ENCODE assay signal across 1 cellular context in genomic region chr5:178113141-178113787, GRCh38.
TF ChIP-seq lines count a peak whose summit lies in the region.

TSS of gene N4BP3 (plus strand) at chr5:178113532. CDS start at chr5:178119584, 6,052 bp downstream.

TF ChIP-seq in GM12878, 131 proteins besides CTCF, POLR2A, EP300 and RAD21 (continued from another document and continues in another):
- no peak for TF ChIP-seq CUX1 (IDR thresholded peaks at IDR 0.05; ENCODE audit: insufficient replicate concordance, low read depth, low read length)
- no peak for TF ChIP-seq ATF2 (IDR thresholded peaks at IDR 0.05; ENCODE audit: low read length)
- no peak for TF ChIP-seq ZBTB11 (CRISPR knock-in tag; IDR thresholded peaks at IDR 0.05)
- TF ChIP-seq SREBF1 (IDR thresholded peaks at IDR 0.05; ENCODE audit: low read length): no peak
- TF ChIP-seq HDGF (IDR thresholded peaks at IDR 0.05): no peak
- TF ChIP-seq SRF (IDR thresholded peaks at IDR 0.05; ENCODE audit: low read depth in 2 of 2, low read length in 2 of 2): peak in 1 of 2 experiments; percentile 54; a peak in 1 of 4 replicates
- TF ChIP-seq POLR2AphosphoS5 (IDR thresholded peaks at IDR 0.05; ENCODE audit: low read length): no peak
- no peak for TF ChIP-seq ZBTB40 (IDR thresholded peaks at IDR 0.05; ENCODE audit: borderline replicate concordance)
- TF ChIP-seq ZNF687 (IDR thresholded peaks at IDR 0.05): 0 out of 2 replicates have a peak, but pooled peaks have one; percentile 52
- TF ChIP-seq ZNF217 (IDR thresholded peaks at IDR 0.05): peak; percentile 40; the same call in 1 of the 2 replicates
- no peak for TF ChIP-seq NFYA (IDR thresholded peaks at IDR 0.05; ENCODE audit: borderline replicate concordance, low read depth, low read length)
- TF ChIP-seq CBX5 (IDR thresholded peaks at IDR 0.05; ENCODE audit: low read depth): no peak
- TF ChIP-seq FOXK2 (IDR thresholded peaks at IDR 0.05): no peak
- no peak for TF ChIP-seq USF2 (IDR thresholded peaks at IDR 0.05; ENCODE audit: borderline replicate concordance, low read depth, low read length)
- no peak for TF ChIP-seq ATF3 (IDR thresholded peaks at IDR 0.05; ENCODE audit: borderline replicate concordance, extremely low read depth, low read depth, low read length)
- no peak for TF ChIP-seq PKNOX1 (IDR thresholded peaks at IDR 0.05)
- no peak for TF ChIP-seq PRDM15 (CRISPR knock-in tag; IDR thresholded peaks at IDR 0.05)
- no peak for TF ChIP-seq PML (IDR thresholded peaks at IDR 0.05; ENCODE audit: low read length)
- TF ChIP-seq MYB (IDR thresholded peaks at IDR 0.05; ENCODE audit: borderline replicate concordance, low read depth, low read length): no peak
- TF ChIP-seq FOXM1 (IDR thresholded peaks at IDR 0.05; ENCODE audit: low read depth, low read length): no peak
- TF ChIP-seq MTA3 (IDR thresholded peaks at IDR 0.05; ENCODE audit: borderline replicate concordance, low read length): no peak
- TF ChIP-seq TCF3 (IDR thresholded peaks at IDR 0.05; ENCODE audit: borderline replicate concordance, insufficient read depth, low read depth, low read length): peak; percentile 18; the same call in 1 of the 2 replicates
- peak; percentile 84 for TF ChIP-seq IKZF1 (conservative IDR thresholded peaks at IDR 0.05)
- 0 out of 2 replicates have a peak, but pooled peaks have one; percentile 17 for TF ChIP-seq BCL11A (IDR thresholded peaks at IDR 0.05; ENCODE audit: low read depth, low read length)
- no peak for TF ChIP-seq TARDBP (IDR thresholded peaks at IDR 0.05; ENCODE audit: borderline replicate concordance)
